Comparison of ENCODE assay signal across 20 cellular contexts in the genomic region with DNA sequence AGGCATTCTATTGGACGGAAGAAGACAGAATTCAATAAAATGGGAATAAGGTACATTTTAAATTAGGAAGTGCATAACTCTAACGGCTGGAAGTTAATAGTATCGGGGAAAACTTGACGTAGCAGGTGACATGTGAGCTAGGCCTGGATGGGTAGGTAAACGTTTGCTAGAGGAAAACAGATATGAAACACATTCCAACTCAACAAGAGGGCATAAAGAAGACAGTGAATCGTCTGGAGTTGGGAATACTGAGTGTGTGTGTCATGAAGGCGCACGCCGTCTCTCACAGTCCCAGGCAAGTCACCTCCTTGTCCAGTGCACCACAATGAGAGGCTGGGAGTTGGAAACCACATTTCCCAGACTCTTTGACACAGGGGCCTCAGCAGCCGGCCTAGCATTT. TPM values are rescaled to one million over a fixed set of nuclear protein-coding genes. Genes with fewer than 3 reads are reported as not detected.
DNase-seq lines count a peak whose midpoint lies in the region; ATAC-seq, FAIRE-seq and TF ChIP-seq lines count a peak whose summit lies in the region.
"Had no signal": no experiment of that assay in that cellular context is flagged by ENCODE, and none has a peak within 500 bp of the region (broad histone marks: within the 10 kb centered on the region; RNA-seq: fewer than 3 reads in every experiment).

No MANE protein-coding gene starts in this region.

- H3K4me3 Mint-ChIP-seq in immature natural killer cell, result peak overlapping the region in 2 of 5 donors; percentile 42 to 52
- H3K4me3 Mint-ChIP-seq: B cell; CD4-positive, CD25-positive, alpha-beta regulatory T cell; HFFc6; IgD-negative memory B cell had no signal

- H3K36me3 ChIP-seq in HepG2 (replicated peaks in 1 of 2; ENCODE audit: control insufficient read depth in 1 of 2, insufficient read depth in 2 of 2, low read length in 2 of 2), result no peaks in the 10 kb centered on the region; a peak in 1 of 5 replicates
- H3K36me3 ChIP-seq in right lobe of liver, result no peaks in the 10 kb centered on the region
- no peaks in the 10 kb centered on the region for H3K36me3 ChIP-seq in Karpas-422 (ENCODE audit: insufficient read depth, low read length)
- H3K36me3 ChIP-seq in trophoblast cell (ENCODE audit: control insufficient read depth in 1 of 2, insufficient read depth in 2 of 2, low read length in 2 of 2), result peaks cover 0 to 2% of the 10 kb centered on the region in 2 experiments

- H3K79me1 ChIP-seq in trophoblast cell (ENCODE audit: low read length), result no peaks in the 10 kb centered on the region

- no peak overlapping the region for H3K23ac ChIP-seq in trophoblast cell (ENCODE audit: low read length)

- H2AFZ ChIP-seq in HepG2 (ENCODE audit: low read length) (no peak overlapping the region), Karpas-422 (ENCODE audit: low read length) (0 out of 2 replicates have a peak overlapping the region, but pooled peaks have one; percentile 38), trophoblast cell (ENCODE audit: insufficient read depth, low read length, poor library complexity) (no peak overlapping the region)

- in situ Hi-C loops in HepG2 (cut with HindIII; ENCODE audit: extremely low pct_ligation_motif_present, low pct_unique_long_range_greater_than_20kb), result no loop called here

- H3K27me3 Mint-ChIP-seq in immature natural killer cell (ENCODE audit: low read depth in 3 of 3), result peaks cover 4 to 17% (median 8%) of the 10 kb centered on the region in 3 donors

- H3K9me3 ChIP-seq in HepG2 (ENCODE audit: low read length), result peaks cover 5% of the 10 kb centered on the region
- no peaks in the 10 kb centered on the region for H3K9me3 ChIP-seq in right lobe of liver
- H3K9me3 ChIP-seq in Karpas-422 (ENCODE audit: low read length), result no peaks in the 10 kb centered on the region
- H3K9me3 ChIP-seq in trophoblast cell (ENCODE audit: insufficient read depth, low read depth, low read length), result peaks cover 3% of the 10 kb centered on the region

- peak; percentile 60 for DNase-seq in HepG2 (ENCODE audit: low spot score)
- no peak for DNase-seq in right lobe of liver
- no peak for DNase-seq in Karpas-422
- no peak for DNase-seq in immature natural killer cell
- no peak for DNase-seq in trophoblast cell
- no peak for DNase-seq in NOMO-1 treated with dmso at 0.1 percent for 144 hours (lab: John Stamatoyannopoulos, UW; ENCODE audit: unreplicated experiment)
- DNase-seq: C1 segment of cervical spinal cord, COR-L47, GDM1, GOT3, H7, HFFc6 had no signal

- no peak for TF ChIP-seq EP300 in HepG2 (IDR thresholded peaks at IDR 0.05; ENCODE audit: low read depth in 2 of 2, low read length in 2 of 2)
- TF ChIP-seq EP300 in HepG2 (CRISPR knock-in tag; IDR thresholded peaks at IDR 0.05; ENCODE audit: borderline replicate concordance), result no peak

- no peak overlapping the region for H3K4me2 ChIP-seq in HepG2 (ENCODE audit: low read depth, low read length)
- H3K4me2 ChIP-seq in Karpas-422 (ENCODE audit: low read depth, low read length, poor library complexity, severe bottlenecking), result no peak overlapping the region
- no peak overlapping the region for H3K4me2 ChIP-seq in trophoblast cell (ENCODE audit: low read length)

- no peaks in the 10 kb centered on the region for H4K20me1 ChIP-seq in HepG2 (ENCODE audit: insufficient read depth, low read length)
- H4K20me1 ChIP-seq in Karpas-422 (ENCODE audit: insufficient read depth, low read depth, low read length), result no peaks in the 10 kb centered on the region

- H3K27me3 ChIP-seq in HepG2 (ENCODE audit: control insufficient read depth in 1 of 2, insufficient read depth in 2 of 2, low read length in 2 of 2) (no peaks in the 10 kb centered on the region), right lobe of liver (no peaks in the 10 kb centered on the region), Karpas-422 (ENCODE audit: low read length) (no peaks in the 10 kb centered on the region), trophoblast cell (ENCODE audit: insufficient read depth, low read length) (no peaks in the 10 kb centered on the region)

- WGBS in HepG2 (ENCODE audit: low lambda C conversion rate), result 80% methylated on average over 10 of the region's 10 CpGs
- WGBS in right lobe of liver (ENCODE audit: insufficient coverage, low coverage, low lambda C conversion rate, missing lambda C conversion rate), result 58% methylated on average over 6 of the region's 10 CpGs
- WGBS in trophoblast cell (ENCODE audit: extremely low coverage, insufficient coverage, insufficient read length), result no CpG with 5 or more reads among the region's 10 CpGs

- H3K9me3 Mint-ChIP-seq in immature natural killer cell, result no peaks in the 10 kb centered on the region

- no peak overlapping the region for H4K12ac ChIP-seq in trophoblast cell (ENCODE audit: low read depth, low read length)

- H3K4me1 ChIP-seq in HepG2 (ENCODE audit: insufficient read depth, low read length) (peaks cover 22% of the 10 kb centered on the region), right lobe of liver (no peaks in the 10 kb centered on the region), Karpas-422 (ENCODE audit: low read length) (peaks cover 7% of the 10 kb centered on the region), trophoblast cell (ENCODE audit: control insufficient read depth in 1 of 2, insufficient read depth in 2 of 2, low read length in 2 of 2) (no peaks in the 10 kb centered on the region)

- peaks cover 15 to 26% of the 10 kb centered on the region in 2 donors for H3K4me1 Mint-ChIP-seq in immature natural killer cell
- H3K4me1 Mint-ChIP-seq: B cell had no signal

- H3K14ac ChIP-seq in trophoblast cell (ENCODE audit: low read length), result no peak overlapping the region

- TF ChIP-seq RAD21 in HepG2 (CRISPR knock-in tag; IDR thresholded peaks at IDR 0.05), result no peak

- no peak overlapping the region for H2BK120ac ChIP-seq in trophoblast cell (ENCODE audit: insufficient read depth, low read length, poor library complexity)

- no peak overlapping the region for H2BK12ac ChIP-seq in trophoblast cell (ENCODE audit: low read length)

- BruUV-seq in HepG2 (replicated peaks; lab: Mats Ljungman, UMichigan), result no TSS peak

- FAIRE-seq in HepG2 (lab: Jason Lieb, UNC), result peak; percentile 32
- FAIRE-seq: D721Med, HTR-8/SVneo had no signal

- POLR2A ChIA-PET in HepG2 (lab: Yijun Ruan, JAX), result interaction anchor here (0.7 to 1.1 kb wide), 2 partner anchors 39 to 57 kb away, joined by 3 to 5 read pairs; no protein-coding TSS in a partner anchor

- TF ChIP-seq POLR2A in HepG2 (IDR thresholded peaks at IDR 0.05; ENCODE audit: insufficient read depth in 1 of 2, low read depth in 2 of 2, low read length in 2 of 2) (no peak), right lobe of liver (IDR thresholded peaks at IDR 0.05) (no peak)

- peak; percentile 27 for ATAC-seq in HepG2
- no peak for ATAC-seq in right lobe of liver
- no peak for ATAC-seq in GM18511 (IDR thresholded peaks at IDR 0.05; ENCODE audit: unreplicated experiment)
- ATAC-seq: HCT116 had no signal

- TF ChIP-seq CTCF in HepG2 (CRISPR knock-in tag; IDR thresholded peaks at IDR 0.05) (no peak), right lobe of liver (IDR thresholded peaks at IDR 0.05) (no peak)

- H4K8ac ChIP-seq in trophoblast cell (ENCODE audit: low read depth, low read length), result no peak overlapping the region

- H3K4ac ChIP-seq in trophoblast cell (ENCODE audit: low read depth, low read length), result peak overlapping the region; percentile 19

- CTCF ChIA-PET in HepG2 (lab: Yijun Ruan, JAX; ENCODE audit: low intra/inter-chr PET ratio, low total read pairs), result interaction anchor here (2.0 kb wide), 1 partner anchor 87 kb away, joined by 5 read pairs; no protein-coding TSS in a partner anchor

- no peaks in the 10 kb centered on the region for H3K36me3 Mint-ChIP-seq in immature natural killer cell

- H3K18ac ChIP-seq in trophoblast cell (ENCODE audit: low read length), result no peak overlapping the region

- peak overlapping the region in 4 of 6 donors; percentile 46 to 92 (median 76) for H3K27ac Mint-ChIP-seq in immature natural killer cell
- H3K27ac Mint-ChIP-seq: B cell, HFFc6 had no signal

- no peaks in the 10 kb centered on the region for H3K9me2 ChIP-seq in Karpas-422 (replicated peaks; ENCODE audit: insufficient read depth, low read length)

- H3K4me3 ChIP-seq in HepG2 (replicated peaks in 1 of 3; ENCODE audit: insufficient read depth in 1 of 3, low read depth in 2 of 3, low read length in 3 of 3), result no peak overlapping the region
- H3K4me3 ChIP-seq in right lobe of liver, result no peak overlapping the region
- H3K4me3 ChIP-seq in Karpas-422 (ENCODE audit: low read length), result no peak overlapping the region
- H3K4me3 ChIP-seq in trophoblast cell (ENCODE audit: low read depth, low read length), result no peak overlapping the region

- H3K79me2 ChIP-seq in HepG2 (ENCODE audit: insufficient read depth, low read length) (peaks cover 51% of the 10 kb centered on the region), Karpas-422 (ENCODE audit: low read length) (no peaks in the 10 kb centered on the region), trophoblast cell (ENCODE audit: control insufficient read depth, insufficient read depth, low read length, poor library complexity) (no peaks in the 10 kb centered on the region)

- no peak overlapping the region for H2BK5ac ChIP-seq in trophoblast cell (ENCODE audit: low read depth, low read length, poor library complexity)

- H4K91ac ChIP-seq in trophoblast cell (ENCODE audit: low read depth, low read length), result no peak overlapping the region

- no peak overlapping the region for H3K9ac ChIP-seq in HepG2 (ENCODE audit: insufficient read depth, low read depth, low read length)
- no peak overlapping the region for H3K9ac ChIP-seq in Karpas-422 (ENCODE audit: low read length)
- H3K9ac ChIP-seq in trophoblast cell (ENCODE audit: low read length), result no peak overlapping the region

- intact Hi-C loops in HepG2 (cut with micrococcal nuclease; ENCODE audit: unreplicated experiment), result loop anchor here (5.0 kb wide), 1 partner anchor 252 kb away; no protein-coding TSS in a partner anchor
- intact Hi-C loops in right lobe of liver (cut with DNase I), result loop anchor here in 1 of 2 donors (10.0 kb wide), 1 partner anchor 81 kb away; no protein-coding TSS in a partner anchor

- H3K27ac ChIP-seq in HepG2 (ENCODE audit: extremely low read length, insufficient read depth, low read length) (peak overlapping the region; percentile 8), right lobe of liver (no peak overlapping the region), Karpas-422 (ENCODE audit: low read length) (no peak overlapping the region), trophoblast cell (ENCODE audit: low read depth, low read length) (no peak overlapping the region)

- H2AK5ac ChIP-seq in trophoblast cell (ENCODE audit: low read length), result no peak overlapping the region

RNA-seq across cellular contexts. Expression of a gene that starts 16.4 kb away (rescaled TPM):
- total RNA-seq in HepG2 (2016; rRNA removed; fragmentation: Illumina TruSeq; extraction: Trizol), result 53.6 and 59.5 TPM in 2 replicates
- total RNA-seq in HepG2 (2016; cell fraction: cytosol; rRNA removed; fragmentation: Illumina TruSeq; extraction: Trizol; ENCODE audit: low read depth), result 19.0 and 21.3 TPM in 2 replicates
- 55.9 and 56.5 TPM in 2 replicates for total RNA-seq in HepG2 (2016; cell fraction: insoluble cytoplasmic fraction; rRNA removed; fragmentation: Illumina TruSeq; extraction: Trizol)
- 22.2 and 23.0 TPM in 2 replicates for total RNA-seq in HepG2 (2016; cell fraction: membrane; rRNA removed; fragmentation: Illumina TruSeq; extraction: Trizol)
- total RNA-seq in HepG2 (2016; cell fraction: nucleus; rRNA removed; fragmentation: Illumina TruSeq; extraction: Trizol), result 124 and 133 TPM in 2 replicates
- 22.6 and 24.9 TPM in 2 replicates for polyA plus RNA-seq in HepG2 (2011; rRNA removed)
- 11.6 and 12.3 TPM in 2 replicates for polyA plus RNA-seq in HepG2 (2011; cell fraction: cytosol; rRNA removed)
- 42.8 and 45.1 TPM in 2 replicates for polyA plus RNA-seq in HepG2 (2011; cell fraction: nucleus; rRNA removed)
- polyA plus RNA-seq in HepG2 (2012), result 23.2 and 25.7 TPM in 2 replicates
- 3.5 and 3.8 TPM in 2 replicates for polyA plus RNA-seq in HepG2 (2016; cell fraction: cytosol; fragmentation: Illumina TruSeq; extraction: Trizol; ENCODE audit: low read depth)
- 20.6 and 26.3 TPM in 2 replicates for polyA plus RNA-seq in HepG2 (2016; cell fraction: insoluble cytoplasmic fraction; fragmentation: Illumina TruSeq; extraction: Trizol; ENCODE audit: low read depth)
- polyA plus RNA-seq in HepG2 (2016; cell fraction: membrane; fragmentation: Illumina TruSeq; extraction: Trizol; ENCODE audit: low read depth), result 6.4 and 7.5 TPM in 2 replicates
- polyA plus RNA-seq in HepG2 (2016; cell fraction: nucleus; fragmentation: Illumina TruSeq; extraction: Trizol; ENCODE audit: insufficient read depth, low read depth), result 67.3 and 71.2 TPM in 2 replicates
- 4.6 and 265 TPM in 2 replicates for polyA minus RNA-seq in HepG2 (2011; rRNA and poly(A)+ RNA removed; ENCODE audit: low replicate concordance)
- polyA minus RNA-seq in HepG2 (2011; cell fraction: cytosol; rRNA and poly(A)+ RNA removed), result 58.2 and 64.4 TPM in 2 replicates
- 179 and 208 TPM in 2 replicates for polyA minus RNA-seq in HepG2 (2011; cell fraction: nucleus; rRNA and poly(A)+ RNA removed)
- total RNA-seq in right lobe of liver, result 10 to 100 TPM; 19.8 to 54.2 (median 28.5) TPM
- total RNA-seq in Karpas-422 (2014; rRNA removed; shearing (Covaris generic); ENCODE audit: low replicate concordance), result 2.6 and 3.8 TPM in 2 replicates
- under 1 TPM in 1 of 3 donors, not detected in 2; 0.09 TPM for polyA plus RNA-seq in immature natural killer cell
- polyA plus RNA-seq in trophoblast cell (2013), result 42.0 and 43.5 TPM in 2 replicates
- total RNA-seq: CD4-positive, CD25-positive, alpha-beta regulatory T cell had no signal
- polyA plus RNA-seq: CD8-positive, alpha-beta memory T cell; IgD-negative memory B cell had no signal
